ENCODE assay signal across 1 cellular context in genomic region chr11:18526130-18526520, GRCh38.
TF ChIP-seq lines count a peak whose summit lies in the region.

No MANE protein-coding gene starts in this region.

TF ChIP-seq in GM23338, 12 proteins besides CTCF, POLR2A, EP300 and RAD21 (continued from another document):
- no peak for TF ChIP-seq REST (IDR thresholded peaks at IDR 0.05; ENCODE audit: unreplicated experiment)
- TF ChIP-seq JUNB (IDR thresholded peaks at IDR 0.05; ENCODE audit: unreplicated experiment), result no peak
- no peak for TF ChIP-seq EZH2phosphoT487 (IDR thresholded peaks at IDR 0.05; ENCODE audit: unreplicated experiment)
- TF ChIP-seq ETS1 (IDR thresholded peaks at IDR 0.05), result no peak
- no peak for TF ChIP-seq ZNF114 (CRISPR knock-in tag; IDR thresholded peaks at IDR 0.05)
